In the genomic region with DNA sequence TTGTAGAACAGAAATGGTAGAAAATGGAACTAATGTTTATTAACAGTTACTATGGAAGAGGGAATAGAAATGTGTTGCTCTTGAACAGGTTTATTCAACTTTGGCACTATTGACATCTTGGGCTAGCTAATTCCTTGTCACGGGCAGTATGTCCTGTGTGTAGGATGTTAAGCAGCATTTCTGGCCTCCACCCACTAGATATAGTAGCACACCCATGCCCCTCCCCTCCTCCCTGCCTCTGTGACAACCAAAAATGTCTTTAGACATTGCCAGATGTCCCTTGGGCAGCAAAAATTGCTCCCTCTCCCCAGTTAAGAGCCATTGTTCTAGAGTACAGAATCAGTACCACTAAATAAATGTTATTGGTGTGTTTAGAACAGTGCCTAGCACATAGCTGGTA, we compare ENCODE assay signal across 24 cellular contexts.
DNase-seq lines count a peak whose midpoint lies in the region; ATAC-seq and TF ChIP-seq lines count a peak whose summit lies in the region.
"Had no signal": no experiment of that assay in that cellular context is flagged by ENCODE, and none has a peak within 500 bp of the region (broad histone marks: within the 10 kb centered on the region; RNA-seq: fewer than 3 reads in every experiment).

No MANE protein-coding gene starts in this region.

- no peaks in the 10 kb centered on the region for H3K79me2 ChIP-seq in SK-N-SH (ENCODE audit: insufficient read depth)

- H3K4me1 ChIP-seq in SK-N-SH (ENCODE audit: control insufficient read depth in 1 of 2, insufficient read depth in 2 of 2, low read depth in 1 of 2, low read length in 1 of 2) = no peaks in the 10 kb centered on the region
- H3K4me1 ChIP-seq in endodermal cell (ENCODE audit: control insufficient read depth, insufficient read depth, low read length) = no peaks in the 10 kb centered on the region
- H3K4me1 ChIP-seq in left lung = no peaks in the 10 kb centered on the region
- H3K4me1 ChIP-seq: adrenal gland, breast epithelium, colonic mucosa, SJCRH30 had no signal

- no peak overlapping the region for H3K27ac ChIP-seq in SK-N-SH (ENCODE audit: low read depth in 2 of 2, low read length in 1 of 2)
- no peak overlapping the region for H3K27ac ChIP-seq in endodermal cell (ENCODE audit: low read depth, low read length)
- H3K27ac ChIP-seq in left lung = no peak overlapping the region
- H3K27ac ChIP-seq: 22Rv1, adrenal gland, breast epithelium, colonic mucosa, SJCRH30 had no signal

- ATAC-seq in SK-N-SH treated with all-trans-retinoic acid at 6 μM for 48 hours (no peak), left lung (peak; percentile 4)
- ATAC-seq: CD8-positive, alpha-beta T cell; Panc1 had no signal

- DNase-seq in SK-N-SH (peak; percentile 4), endodermal cell (no peak), left lung (no peak), superior temporal gyrus (ENCODE audit: extremely low spot score) (peak; percentile 18), NCI-H1417 treated with DMSO at 0.1 percent for 48 hours (lab: John Stamatoyannopoulos, UW) (no peak)
- no peak for DNase-seq in NK-92 treated with Interleukin-12 subunit alpha and Interleukin-12 subunit beta, amount 100 ng/mL, for 24 hours (lab: John Stamatoyannopoulos, UW)
- DNase-seq in activated CD4-positive, alpha-beta T cell treated with anti-CD3 and anti-CD28 coated beads, Interleukin-2, amount 10 ng/mL, durations not matched to agents 7 days and 5 days = no peak
- DNase-seq: activated naive CD4-positive, alpha-beta T cell; activated T-cell treated with anti-CD3 and anti-CD28 coated beads, Interleukin-2, amount 50 U/mL, for 4 hours; adrenal gland; AML-193; CD8-positive, alpha-beta T cell; colonic mucosa; Kasumi-1; MV-4-11; NCI-H187; NCI-H526; SJCRH30; stimulated activated CD8-positive, alpha-beta memory T cell treated with anti-CD3 and anti-CD28 coated beads, Interleukin-4, amount 100 ng/mL, for 48 hours had no signal

- TF ChIP-seq CTCF in SK-N-SH (IDR thresholded peaks at IDR 0.05) (no peak), endodermal cell (conservative IDR thresholded peaks at IDR 0.05) (no peak), left lung (IDR thresholded peaks at IDR 0.05) (no peak)

- intact Hi-C loops in left lung (cut with DNase I) = no loop called here

- no peaks in the 10 kb centered on the region for H3K9me2 ChIP-seq in SK-N-SH

- H2AFZ ChIP-seq in SK-N-SH (ENCODE audit: low read depth) = no peak overlapping the region

- 0% methylated on average over 1 of the region's 1 CpG for WGBS in SK-N-SH (ENCODE audit: low lambda C conversion rate)
- WGBS in endodermal cell (ENCODE audit: insufficient coverage in 1 of 2, insufficient read length in 1 of 2), 2 experiments = 69 to 76% methylated on average over 1 of the region's 1 CpG

- no peak for TF ChIP-seq RAD21 in SK-N-SH (IDR thresholded peaks at IDR 0.05; ENCODE audit: low read length)

- CTCF ChIA-PET in SK-N-SH (lab: Yijun Ruan, JAX) = no interaction called here
- CTCF ChIA-PET in activated CD4-positive, alpha-beta T cell treated with anti-CD3 and anti-CD28 coated beads, Interleukin-2, amount 10 ng/mL, durations not matched to agents 7 days and 5 days (lab: Charles Lee) = interaction anchor here (1.2 kb wide), 1 partner anchor 15 kb away, joined by 3 read pairs; no protein-coding TSS in a partner anchor

- no peak overlapping the region for H3K4me2 ChIP-seq in SK-N-SH

- no peaks in the 10 kb centered on the region; the same call in 1 of the 2 replicates for H3K9me3 ChIP-seq in SK-N-SH
- H3K9me3 ChIP-seq in endodermal cell (ENCODE audit: control insufficient read depth, low read length) = peaks cover 89% of the 10 kb centered on the region
- H3K9me3 ChIP-seq in left lung = peaks cover 0 to 58% of the 10 kb centered on the region in 2 donors
- H3K9me3 ChIP-seq: adrenal gland, SJCRH30 had no signal

- no peaks in the 10 kb centered on the region for H3K36me3 Mint-ChIP-seq in endodermal cell (ENCODE audit: low read depth)
- no peaks in the 10 kb centered on the region for H3K36me3 Mint-ChIP-seq in activated CD4-positive, alpha-beta T cell treated with anti-CD3 and anti-CD28 coated beads, Interleukin-2, amount 10 ng/mL, durations not matched to agents 7 days and 5 days (ENCODE audit: low read depth)
- H3K36me3 Mint-ChIP-seq: CD8-positive, alpha-beta T cell; type B pancreatic cell had no signal

- H3K9ac ChIP-seq in SK-N-SH (no peak overlapping the region), endodermal cell (ENCODE audit: extremely low read depth, low read length, poor library complexity, severe bottlenecking) (no peak overlapping the region)

- H3K4me3 Mint-ChIP-seq in endodermal cell = no peak overlapping the region
- H3K4me3 Mint-ChIP-seq in activated CD4-positive, alpha-beta T cell treated with anti-CD3 and anti-CD28 coated beads, Interleukin-2, amount 10 ng/mL, durations not matched to agents 7 days and 5 days = no peak overlapping the region
- H3K4me3 Mint-ChIP-seq: activated T-cell treated with anti-CD3 and anti-CD28 coated beads, Interleukin-2, amount 50 U/mL, for 4 hours; CD8-positive, alpha-beta T cell; type B pancreatic cell had no signal

- H3K27me3 ChIP-seq in SK-N-SH (ENCODE audit: insufficient read depth) = no peaks in the 10 kb centered on the region
- H3K27me3 ChIP-seq in endodermal cell (ENCODE audit: control insufficient read depth, insufficient read depth, low read length, poor library complexity, severe bottlenecking) = no peaks in the 10 kb centered on the region
- no peaks in the 10 kb centered on the region for H3K27me3 ChIP-seq in left lung
- H3K27me3 ChIP-seq: breast epithelium, colonic mucosa, SJCRH30 had no signal

- POLR2A ChIA-PET in SK-N-SH (lab: Yijun Ruan, JAX) = no interaction called here
- POLR2A ChIA-PET in activated CD4-positive, alpha-beta T cell treated with anti-CD3 and anti-CD28 coated beads, Interleukin-2, amount 10 ng/mL, durations not matched to agents 7 days and 5 days (lab: Charles Lee) = no interaction called here

- H3K4me3 ChIP-seq in SK-N-SH (ENCODE audit: low read depth in 2 of 2, low read length in 1 of 2) (no peak overlapping the region), endodermal cell (ENCODE audit: low read length) (peak overlapping the region; percentile 4), left lung (no peak overlapping the region)
- H3K4me3 ChIP-seq: adrenal gland, breast epithelium, colonic mucosa, SJCRH30 had no signal

- H3K27me3 Mint-ChIP-seq in endodermal cell (ENCODE audit: insufficient read depth) = no peaks in the 10 kb centered on the region
- no peaks in the 10 kb centered on the region for H3K27me3 Mint-ChIP-seq in activated CD4-positive, alpha-beta T cell treated with anti-CD3 and anti-CD28 coated beads, Interleukin-2, amount 10 ng/mL, durations not matched to agents 7 days and 5 days
- H3K27me3 Mint-ChIP-seq: type B pancreatic cell had no signal

- H3F3A ChIP-seq in SK-N-SH (replicated peaks; ENCODE audit: insufficient read depth) = no peaks in the 10 kb centered on the region

- H3K27ac Mint-ChIP-seq in endodermal cell = no peak overlapping the region
- no peak overlapping the region for H3K27ac Mint-ChIP-seq in activated CD4-positive, alpha-beta T cell treated with anti-CD3 and anti-CD28 coated beads, Interleukin-2, amount 10 ng/mL, durations not matched to agents 7 days and 5 days
- H3K27ac Mint-ChIP-seq: CD8-positive, alpha-beta T cell; type B pancreatic cell had no signal

- peaks cover 9% of the 10 kb centered on the region for H3K9me3 Mint-ChIP-seq in endodermal cell
- peaks cover 3% of the 10 kb centered on the region for H3K9me3 Mint-ChIP-seq in activated CD4-positive, alpha-beta T cell treated with anti-CD3 and anti-CD28 coated beads, Interleukin-2, amount 10 ng/mL, durations not matched to agents 7 days and 5 days
- H3K9me3 Mint-ChIP-seq: activated T-cell treated with anti-CD3 and anti-CD28 coated beads, Interleukin-2, amount 50 U/mL, for 4 hours; type B pancreatic cell had no signal

- H3K36me3 ChIP-seq in SK-N-SH (replicated peaks in 1 of 2; ENCODE audit: control insufficient read depth in 1 of 2, insufficient read depth in 2 of 2, low read length in 1 of 2) (no peaks in the 10 kb centered on the region), endodermal cell (ENCODE audit: control insufficient read depth, insufficient read depth, low read length) (no peaks in the 10 kb centered on the region), left lung (no peaks in the 10 kb centered on the region)
- H3K36me3 ChIP-seq: adrenal gland, breast epithelium, colonic mucosa, SJCRH30 had no signal

- TF ChIP-seq EP300 in SK-N-SH (IDR thresholded peaks at IDR 0.05; ENCODE audit: borderline replicate concordance in 1 of 2, low read depth in 1 of 2, low read length in 1 of 2) = no peak

- no peaks in the 10 kb centered on the region for H4K20me1 ChIP-seq in SK-N-SH (ENCODE audit: insufficient read depth)

- no peaks in the 10 kb centered on the region for H3K4me1 Mint-ChIP-seq in endodermal cell
- H3K4me1 Mint-ChIP-seq in activated CD4-positive, alpha-beta T cell treated with anti-CD3 and anti-CD28 coated beads, Interleukin-2, amount 10 ng/mL, durations not matched to agents 7 days and 5 days = no peaks in the 10 kb centered on the region

TF ChIP-seq in SK-N-SH, 30 proteins besides CTCF, POLR2A, EP300 and RAD21 (continues in another document):
- TF ChIP-seq USF2 (IDR thresholded peaks at IDR 0.05; ENCODE audit: borderline replicate concordance, low read depth, low read length) (no peak), NFIC (IDR thresholded peaks at IDR 0.05; ENCODE audit: borderline replicate concordance) (no peak), EZH2phosphoT487 (IDR thresholded peaks at IDR 0.05; ENCODE audit: borderline replicate concordance, low read depth) (no peak)

TF ChIP-seq in SK-N-SH treated with all-trans-retinoic acid at 6 μM for 48 hours, 23 proteins besides CTCF, POLR2A, EP300 and RAD21 (continues in another document):
- TF ChIP-seq, protein P1, sequence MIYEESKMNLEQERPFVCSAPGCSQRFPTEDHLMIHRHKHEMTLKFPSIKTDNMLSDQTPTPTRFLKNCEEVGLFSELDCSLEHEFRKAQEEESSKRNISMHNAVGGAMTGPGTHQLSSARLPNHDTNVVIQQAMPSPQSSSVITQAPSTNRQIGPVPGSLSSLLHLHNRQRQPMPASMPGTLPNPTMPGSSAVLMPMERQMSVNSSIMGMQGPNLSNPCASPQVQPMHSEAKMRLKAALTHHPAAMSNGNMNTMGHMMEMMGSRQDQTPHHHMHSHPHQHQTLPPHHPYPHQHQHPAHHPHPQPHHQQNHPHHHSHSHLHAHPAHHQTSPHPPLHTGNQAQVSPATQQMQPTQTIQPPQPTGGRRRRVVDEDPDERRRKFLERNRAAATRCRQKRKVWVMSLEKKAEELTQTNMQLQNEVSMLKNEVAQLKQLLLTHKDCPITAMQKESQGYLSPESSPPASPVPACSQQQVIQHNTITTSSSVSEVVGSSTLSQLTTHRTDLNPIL (CRISPR knock-in tag; IDR thresholded peaks at IDR 0.05; ENCODE audit: low read depth) = no peak
- no peak for TF ChIP-seq OSR1 (CRISPR knock-in tag; IDR thresholded peaks at IDR 0.05)

Comparison
In these comparisons a context has a peak if more than half of its experiments do, and no peak if none do; other contexts are left out.
1. DNase-seq: peak in SK-N-SH (single experiment) and superior temporal gyrus (single experiment); none in endodermal cell (single experiment), left lung (0 of 2), NCI-H1417 treated with DMSO at 0.1 percent for 48 hours (single experiment), NK-92 treated with Interleukin-12 subunit alpha and Interleukin-12 subunit beta, amount 100 ng/mL, for 24 hours (single experiment) and activated CD4-positive, alpha-beta T cell treated with anti-CD3 and anti-CD28 coated beads, Interleukin-2, amount 10 ng/mL, durations not matched to agents 7 days and 5 days (single experiment).